In the genomic region with DNA sequence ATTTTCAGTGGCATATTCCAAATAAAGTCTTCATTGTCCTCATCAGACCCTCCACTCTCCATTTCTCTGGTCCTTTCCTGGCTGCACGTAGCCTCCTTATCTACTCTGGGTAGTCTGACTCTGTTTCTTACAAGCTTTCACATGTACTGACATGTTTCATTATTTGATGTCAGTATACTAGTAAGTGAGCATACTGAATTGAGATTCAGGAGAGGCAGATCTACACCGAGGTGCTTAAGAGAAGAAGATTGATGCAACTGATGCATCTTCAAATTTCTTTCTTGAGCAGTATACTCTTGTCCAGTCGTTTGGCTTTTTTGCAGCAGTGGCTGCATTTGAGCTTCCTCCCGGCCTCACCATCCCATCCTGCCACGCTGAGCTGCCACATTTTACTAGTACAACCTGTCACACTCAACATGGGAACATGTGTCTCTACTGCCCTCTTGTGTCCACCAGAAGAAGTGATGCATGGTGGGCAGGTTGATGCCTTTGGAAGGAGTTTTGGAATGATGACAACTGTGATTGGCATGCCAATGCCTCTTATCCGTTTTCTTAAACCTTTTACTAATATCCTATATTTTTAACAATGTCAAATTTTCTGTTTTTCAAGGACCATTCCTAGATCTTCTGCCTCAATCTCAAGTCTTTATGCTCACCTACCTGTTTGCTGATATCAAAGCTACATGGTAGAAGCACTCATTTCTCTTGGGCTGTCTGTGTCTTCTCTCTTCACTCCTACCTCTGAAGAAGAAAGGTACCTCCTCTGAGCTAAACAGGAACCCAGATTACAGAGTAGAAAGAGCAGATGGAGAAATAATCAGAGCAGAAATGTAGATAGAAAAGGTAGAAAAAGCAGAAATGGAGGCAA, we compare ENCODE assay signal across 8 cellular contexts.
A peak's percentile ranks its signal among the peaks of the same experiment; 100 is the strongest.
DNase-seq lines count a peak whose midpoint lies in the region; ATAC-seq and TF ChIP-seq lines count a peak whose summit lies in the region.

No MANE protein-coding gene starts in this region.

- no peak overlapping the region for H3K27ac ChIP-seq in 22Rv1

- ATAC-seq in GM18499 (IDR thresholded peaks at IDR 0.05; ENCODE audit: insufficient read depth, unreplicated experiment) = peak; percentile 88
- ATAC-seq in HG02884 (IDR thresholded peaks at IDR 0.05; ENCODE audit: unreplicated experiment) = peak; percentile 94

- DNase-seq in NCI-H1417 treated with DMSO at 0.1 percent for 48 hours (lab: John Stamatoyannopoulos, UW) (peak; percentile 2), T-helper 2 cell (peak in 4 of 5 experiments; percentile 35 to 87 (median 42)), anterior cingulate cortex (lab: John Stamatoyannopoulos, UW) (peak in 43 of 58 donors; percentile 1 to 65 (median 17)), iPS DF 19.7 (ENCODE audit: low read depth, low spot score) (peak; percentile 45)
- DNase-seq in stimulated activated CD4-positive, alpha-beta T cell treated with anti-CD3 and anti-CD28 coated beads, Interleukin-15, amount 100 ng/mL, for 1 hour (ENCODE audit: low read depth in 1 of 2, low spot score in 1 of 2) = peak; percentile 15 to 21

- TF ChIP-seq CTCF in 22Rv1 (IDR thresholded peaks at IDR 0.05) = peak; percentile 88
